28 cellular contexts compared by ENCODE assay signal in the genomic region with DNA sequence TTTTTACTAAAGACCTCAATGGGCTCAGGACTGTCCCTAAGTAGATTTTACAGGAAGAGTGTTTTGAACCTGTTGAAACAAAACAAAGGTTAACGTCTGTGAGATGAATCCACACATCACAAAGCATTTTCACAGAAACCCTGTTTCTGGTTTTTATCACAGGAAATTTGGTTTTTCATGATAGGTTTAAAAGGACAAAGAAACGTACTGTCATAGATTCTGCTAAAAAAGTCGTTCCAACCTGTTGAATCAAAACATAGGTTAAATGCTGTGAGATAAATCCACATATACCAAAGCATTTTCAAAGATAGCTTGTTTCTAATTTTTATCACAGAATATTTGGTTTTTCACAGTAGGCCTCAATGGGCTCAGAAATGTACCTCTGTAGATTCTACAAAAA.
"Had no signal": no experiment of that assay in that cellular context is flagged by ENCODE, and none has a peak within 500 bp of the region (broad histone marks: within the 10 kb centered on the region; RNA-seq: fewer than 3 reads in every experiment).

No MANE protein-coding gene starts in this region.

- DNase-seq: stimulated activated CD4-positive, alpha-beta T cell treated with anti-CD3 and anti-CD28 coated beads, Interleukin-2, amount 100 ng/mL, for 48 hours; stimulated activated CD4-positive, alpha-beta T cell treated with anti-CD3 and anti-CD28 coated beads, Interleukin-4, amount 100 ng/mL, for 1 hour; stimulated activated CD4-positive, alpha-beta T cell treated with anti-CD3 and anti-CD28 coated beads, Interleukin-4, amount 100 ng/mL, for 24 hours; stimulated activated CD4-positive, alpha-beta T cell treated with anti-CD3 and anti-CD28 coated beads, Interleukin-4, amount 100 ng/mL, for 4 hours; stimulated activated CD8-positive, alpha-beta memory T cell treated with anti-CD3 and anti-CD28 coated beads, Interleukin-4, amount 100 ng/mL, for 48 hours; stimulated activated naive B cell treated with anti-CD40 and anti-IgM and Interleukin-4, amounts not matched to agents 10 μg/mL and 1 μg/mL and 100 μg/mL, for 72 hours; stimulated activated naive CD4-positive, alpha-beta T cell; stimulated activated naive CD4-positive, alpha-beta T cell treated with Interleukin-2 at 50 U/mL for 16 hours; stimulated activated naive CD8-positive, alpha-beta T cell treated with anti-CD3 and anti-CD28 coated beads, Interleukin-15, amount 100 ng/mL, for 72 hours; stimulated activated naive CD8-positive, alpha-beta T cell treated with anti-CD3 and anti-CD28 coated beads, Interleukin-15, Interleukin-2, amounts not matched to agents 100 U/mL and 50 U/mL, for 24 hours; stomach; substantia nigra; testis; thyroid gland; tibial artery; transverse colon; trophoblast cell; upper lobe of left lung; upper lobe of right lung; uterus had no signal

- H3K4me1 ChIP-seq: stomach, suprapubic skin, testis, thyroid gland, tibial artery, tibial nerve, transverse colon, upper lobe of left lung, upper lobe of right lung, uterus, vagina had no signal

- H3K9me3 ChIP-seq: testis, thyroid gland, uterus, vagina had no signal

- H3K36me3 Mint-ChIP-seq: stimulated activated effector memory CD8-positive, alpha-beta T cell treated with anti-CD3 and anti-CD28 coated beads, Interleukin-12 subunit alpha, Interleukin-12 subunit beta, amount 100 ng/mL, for 72 hours; stimulated activated memory B cell treated with anti-CD40 and anti-IgM and Interleukin-4, amounts not matched to agents 10 μg/mL and 1 μg/mL and 100 μg/mL, for 72 hours; stimulated activated naive B cell treated with anti-CD40 and anti-IgM and Interleukin-4, amounts not matched to agents 10 μg/mL and 1 μg/mL and 100 μg/mL, for 72 hours; type B pancreatic cell had no signal

- ATAC-seq: stimulated activated effector memory CD8-positive, alpha-beta T cell treated with anti-CD3 and anti-CD28 coated beads, Interleukin-12 subunit alpha, Interleukin-12 subunit beta, amount 100 ng/mL, for 72 hours; stimulated activated memory B cell treated with anti-CD40 and anti-IgM and Interleukin-4, amounts not matched to agents 10 μg/mL and 1 μg/mL and 100 μg/mL, for 72 hours; stimulated activated naive B cell treated with anti-CD40 and anti-IgM and Interleukin-4, amounts not matched to agents 10 μg/mL and 1 μg/mL and 100 μg/mL, for 72 hours; stimulated activated naive CD8-positive, alpha-beta T cell treated with anti-CD3 and anti-CD28 coated beads, Interleukin-15, amount 100 ng/mL, for 72 hours; stimulated activated naive CD8-positive, alpha-beta T cell treated with anti-CD3 and anti-CD28 coated beads, Interleukin-15, Interleukin-2, amounts not matched to agents 100 U/mL and 50 U/mL, for 24 hours; upper lobe of right lung had no signal

- H3K27me3 ChIP-seq: stomach, suprapubic skin, testis, thyroid gland, tibial artery, tibial nerve, transverse colon, upper lobe of left lung, upper lobe of right lung, uterus, vagina had no signal

- H3K27ac Mint-ChIP-seq: stimulated activated effector memory CD8-positive, alpha-beta T cell treated with anti-CD3 and anti-CD28 coated beads, Interleukin-12 subunit alpha, Interleukin-12 subunit beta, amount 100 ng/mL, for 72 hours; stimulated activated memory B cell treated with anti-CD40 and anti-IgM and Interleukin-4, amounts not matched to agents 10 μg/mL and 1 μg/mL and 100 μg/mL, for 72 hours; stimulated activated naive B cell treated with anti-CD40 and anti-IgM and Interleukin-4, amounts not matched to agents 10 μg/mL and 1 μg/mL and 100 μg/mL, for 72 hours; stimulated activated naive CD8-positive, alpha-beta T cell treated with anti-CD3 and anti-CD28 coated beads, Interleukin-15, amount 100 ng/mL, for 72 hours; stimulated activated naive CD8-positive, alpha-beta T cell treated with anti-CD3 and anti-CD28 coated beads, Interleukin-15, Interleukin-2, amounts not matched to agents 100 ng/mL and 50 ng/mL, for 24 hours; type B pancreatic cell had no signal

- H3K27ac ChIP-seq: stomach, suprapubic skin, testis, thoracic aorta, thyroid gland, tibial artery, tibial nerve, transverse colon, upper lobe of left lung, upper lobe of right lung, uterus, vagina had no signal

- H3K4me3 Mint-ChIP-seq: stimulated activated effector memory CD8-positive, alpha-beta T cell treated with anti-CD3 and anti-CD28 coated beads, Interleukin-12 subunit alpha, Interleukin-12 subunit beta, amount 100 ng/mL, for 72 hours; stimulated activated memory B cell treated with anti-CD40 and anti-IgM and Interleukin-4, amounts not matched to agents 10 μg/mL and 1 μg/mL and 100 μg/mL, for 72 hours; stimulated activated naive B cell treated with anti-CD40 and anti-IgM and Interleukin-4, amounts not matched to agents 10 μg/mL and 1 μg/mL and 100 μg/mL, for 72 hours; stimulated activated naive CD8-positive, alpha-beta T cell treated with anti-CD3 and anti-CD28 coated beads, Interleukin-15, amount 100 ng/mL, for 72 hours; stimulated activated naive CD8-positive, alpha-beta T cell treated with anti-CD3 and anti-CD28 coated beads, Interleukin-15, Interleukin-2, amounts not matched to agents 100 ng/mL and 50 ng/mL, for 24 hours; type B pancreatic cell had no signal

- H3K4me1 Mint-ChIP-seq: stimulated activated effector memory CD8-positive, alpha-beta T cell treated with anti-CD3 and anti-CD28 coated beads, Interleukin-12 subunit alpha, Interleukin-12 subunit beta, amount 100 ng/mL, for 72 hours; stimulated activated memory B cell treated with anti-CD40 and anti-IgM and Interleukin-4, amounts not matched to agents 10 μg/mL and 1 μg/mL and 100 μg/mL, for 72 hours; stimulated activated naive B cell treated with anti-CD40 and anti-IgM and Interleukin-4, amounts not matched to agents 10 μg/mL and 1 μg/mL and 100 μg/mL, for 72 hours; stimulated activated naive CD8-positive, alpha-beta T cell treated with anti-CD3 and anti-CD28 coated beads, Interleukin-15, amount 100 ng/mL, for 72 hours had no signal

- H3K4me3 ChIP-seq: stomach, suprapubic skin, testis, thoracic aorta, thyroid gland, tibial artery, tibial nerve, transverse colon, upper lobe of left lung, upper lobe of right lung, uterus, vagina had no signal

- H3K36me3 ChIP-seq: stomach, suprapubic skin, thoracic aorta, thyroid gland, tibial artery, tibial nerve, transverse colon, upper lobe of left lung, upper lobe of right lung, uterus, vagina had no signal

- H3K27me3 Mint-ChIP-seq: stimulated activated memory B cell treated with anti-CD40 and anti-IgM and Interleukin-4, amounts not matched to agents 10 μg/mL and 1 μg/mL and 100 μg/mL, for 72 hours; stimulated activated naive B cell treated with anti-CD40 and anti-IgM and Interleukin-4, amounts not matched to agents 10 μg/mL and 1 μg/mL and 100 μg/mL, for 72 hours; stimulated activated naive CD8-positive, alpha-beta T cell treated with anti-CD3 and anti-CD28 coated beads, Interleukin-15, amount 100 ng/mL, for 72 hours; stimulated activated naive CD8-positive, alpha-beta T cell treated with anti-CD3 and anti-CD28 coated beads, Interleukin-15, Interleukin-2, amounts not matched to agents 100 ng/mL and 50 ng/mL, for 24 hours; type B pancreatic cell had no signal
